In genomic region chr5:172173771-172174170, GRCh38 we compare ENCODE assay signal across 9 cellular contexts. TPM values are rescaled to one million over a fixed set of nuclear protein-coding genes. Genes with fewer than 3 reads are reported as not detected.
DNase-seq lines count a peak whose midpoint lies in the region; ATAC-seq and TF ChIP-seq lines count a peak whose summit lies in the region.
"Had no signal": no experiment of that assay in that cellular context is flagged by ENCODE, and none has a peak within 500 bp of the region (broad histone marks: within the 10 kb centered on the region; RNA-seq: fewer than 3 reads in every experiment).

No MANE protein-coding gene starts in this region.

- peak; percentile 44 for ATAC-seq in activated naive CD8-positive, alpha-beta T cell treated with anti-CD3 and anti-CD28 coated beads, Interleukin-2, amount 50 U/mL, for 24 hours
- ATAC-seq in GM19328 (IDR thresholded peaks at IDR 0.05; ENCODE audit: unreplicated experiment) (no peak), HG02571 (IDR thresholded peaks at IDR 0.05; ENCODE audit: unreplicated experiment) (no peak)

- H3K9me3 ChIP-seq in CD8-positive, alpha-beta memory T cell (ENCODE audit: low read length), result no peaks in the 10 kb centered on the region

- no peaks in the 10 kb centered on the region for H3K27me3 ChIP-seq in CD8-positive, alpha-beta memory T cell (ENCODE audit: insufficient read depth, low read length, poor library complexity, severe bottlenecking)

- peak overlapping the region; percentile 86 to 96 (median 93) for H3K4me3 Mint-ChIP-seq in CD8-positive, alpha-beta memory T cell
- H3K4me3 Mint-ChIP-seq in activated naive CD8-positive, alpha-beta T cell treated with anti-CD3 and anti-CD28 coated beads, Interleukin-2, amount 50 U/mL, for 24 hours, result peak overlapping the region; percentile 81
- peak overlapping the region; percentile 26 for H3K4me3 Mint-ChIP-seq in osteocyte (ENCODE audit: unreplicated experiment)

- H3K27me3 Mint-ChIP-seq in CD8-positive, alpha-beta memory T cell, result peaks cover 0 to 4% of the 10 kb centered on the region in 2 donors
- peaks cover 1% of the 10 kb centered on the region for H3K27me3 Mint-ChIP-seq in activated naive CD8-positive, alpha-beta T cell treated with anti-CD3 and anti-CD28 coated beads, Interleukin-2, amount 50 U/mL, for 24 hours
- H3K27me3 Mint-ChIP-seq in osteocyte (ENCODE audit: unreplicated experiment), result no peaks in the 10 kb centered on the region

- H3K9me3 Mint-ChIP-seq in CD8-positive, alpha-beta memory T cell, result no peaks in the 10 kb centered on the region
- no peaks in the 10 kb centered on the region for H3K9me3 Mint-ChIP-seq in activated naive CD8-positive, alpha-beta T cell treated with anti-CD3 and anti-CD28 coated beads, Interleukin-2, amount 50 U/mL, for 24 hours
- no peaks in the 10 kb centered on the region for H3K9me3 Mint-ChIP-seq in osteocyte (ENCODE audit: unreplicated experiment)

- peaks cover 94 to 99% (median 99%) of the 10 kb centered on the region in 3 donors for H3K4me1 Mint-ChIP-seq in CD8-positive, alpha-beta memory T cell
- H3K4me1 Mint-ChIP-seq in activated naive CD8-positive, alpha-beta T cell treated with anti-CD3 and anti-CD28 coated beads, Interleukin-2, amount 50 U/mL, for 24 hours, result peaks cover 97% of the 10 kb centered on the region
- peaks cover 60% of the 10 kb centered on the region for H3K4me1 Mint-ChIP-seq in osteocyte (ENCODE audit: unreplicated experiment)

- DNase-seq in CD8-positive, alpha-beta memory T cell, result peak; percentile 59 to 79 (median 70)
- peak; percentile 42 for DNase-seq in T follicular helper cell (ENCODE audit: low read depth)
- DNase-seq in activated naive CD8-positive, alpha-beta T cell treated with anti-CD3 and anti-CD28 coated beads, Interleukin-2, amount 50 U/mL, for 24 hours, result peak; percentile 83
- DNase-seq in osteocyte (ENCODE audit: extremely low spot score, unreplicated experiment), result no peak
- no peak for DNase-seq in NCI-H2196 treated with DMSO at 0.1 percent for 48 hours (lab: John Stamatoyannopoulos, UW; ENCODE audit: unreplicated experiment)
- DNase-seq in GM10266 (ENCODE audit: extremely low spot score), result no peak

- CTCF ChIA-PET in CD8-positive, alpha-beta memory T cell (lab: Charles Lee), result interaction anchor here (0.7 to 14.7 kb wide), 14 partner anchors 11 to 523 kb away, joined by 3 to 340 read pairs (median 8); partner anchors contain the start of gene STK10

- TF ChIP-seq CTCF in osteocyte (IDR thresholded peaks at IDR 0.05) (no peak), GM10266 (IDR thresholded peaks at IDR 0.05; ENCODE audit: control insufficient read depth, insufficient read depth, low read depth, missing control alignments) (no peak)

- peak overlapping the region; percentile 79 for H3K4me3 ChIP-seq in CD8-positive, alpha-beta memory T cell (ENCODE audit: low read length)

- peaks cover 11% of the 10 kb centered on the region for H3K36me3 ChIP-seq in CD8-positive, alpha-beta memory T cell (ENCODE audit: insufficient read depth, low read length)

- peak overlapping the region; percentile 71 for H3K27ac ChIP-seq in CD8-positive, alpha-beta memory T cell (ENCODE audit: low read depth, low read length)

- peaks cover 3 to 65% (median 13%) of the 10 kb centered on the region in 3 donors for H3K36me3 Mint-ChIP-seq in CD8-positive, alpha-beta memory T cell
- peaks cover 37% of the 10 kb centered on the region for H3K36me3 Mint-ChIP-seq in activated naive CD8-positive, alpha-beta T cell treated with anti-CD3 and anti-CD28 coated beads, Interleukin-2, amount 50 U/mL, for 24 hours (ENCODE audit: low read depth)
- no peaks in the 10 kb centered on the region for H3K36me3 Mint-ChIP-seq in osteocyte (ENCODE audit: unreplicated experiment)

- POLR2A ChIA-PET in CD8-positive, alpha-beta memory T cell (lab: Charles Lee), result interaction anchor here (1.9 to 8.4 kb wide), 6 partner anchors 10 to 167 kb away, joined by 7 to 246 read pairs (median 25); partner anchors contain the start of genes FBXW11 and STK10

- peak overlapping the region; percentile 97 to 100 (median 98) for H3K27ac Mint-ChIP-seq in CD8-positive, alpha-beta memory T cell
- peak overlapping the region; percentile 92 for H3K27ac Mint-ChIP-seq in activated naive CD8-positive, alpha-beta T cell treated with anti-CD3 and anti-CD28 coated beads, Interleukin-2, amount 50 U/mL, for 24 hours
- H3K27ac Mint-ChIP-seq in osteocyte (ENCODE audit: unreplicated experiment), result peak overlapping the region; percentile 79

- H3K4me1 ChIP-seq in CD8-positive, alpha-beta memory T cell (ENCODE audit: insufficient read depth, low read length), result peaks cover 88% of the 10 kb centered on the region

RNA-seq across cellular contexts. Expression of gene STK10, which starts 14.3 kb away (rescaled TPM):
- total RNA-seq in CD8-positive, alpha-beta memory T cell, result 100 to 1,000 TPM; 113 to 118 TPM
- 170 TPM for polyA plus RNA-seq in CD8-positive, alpha-beta memory T cell
- 66.2 and 86.0 TPM in 2 replicates for total RNA-seq in osteocyte

RNA-seq across cellular contexts. Expression of gene EFCAB9, which starts 20.2 kb away (rescaled TPM):
- total RNA-seq in CD8-positive, alpha-beta memory T cell, result not detected
- not detected for polyA plus RNA-seq in CD8-positive, alpha-beta memory T cell
- not detected in 2 replicates for total RNA-seq in osteocyte
- polyA plus RNA-seq: adipose tissue had no signal

Comparison
In these comparisons a context has a peak if more than half of its experiments do, and no peak if none do; other contexts are left out.
1. DNase-seq: peak in CD8-positive, alpha-beta memory T cell (5 of 5), T follicular helper cell (single experiment) and activated naive CD8-positive, alpha-beta T cell treated with anti-CD3 and anti-CD28 coated beads, Interleukin-2, amount 50 U/mL, for 24 hours (single experiment); none in osteocyte (single experiment), NCI-H2196 treated with DMSO at 0.1 percent for 48 hours (single experiment) and GM10266 (single experiment).
2. H3K4me3 Mint-ChIP-seq: peak in every context shown above with its lines; median percentile 93 in CD8-positive, alpha-beta memory T cell; 81 in activated naive CD8-positive, alpha-beta T cell treated with anti-CD3 and anti-CD28 coated beads, Interleukin-2, amount 50 U/mL, for 24 hours; 26 in osteocyte.
3. Peak in every context shown above with its lines, with median percentiles within 50 percentile points of each other: H3K27ac Mint-ChIP-seq.